Comparison of ENCODE assay signal across 27 cellular contexts in the genomic region with DNA sequence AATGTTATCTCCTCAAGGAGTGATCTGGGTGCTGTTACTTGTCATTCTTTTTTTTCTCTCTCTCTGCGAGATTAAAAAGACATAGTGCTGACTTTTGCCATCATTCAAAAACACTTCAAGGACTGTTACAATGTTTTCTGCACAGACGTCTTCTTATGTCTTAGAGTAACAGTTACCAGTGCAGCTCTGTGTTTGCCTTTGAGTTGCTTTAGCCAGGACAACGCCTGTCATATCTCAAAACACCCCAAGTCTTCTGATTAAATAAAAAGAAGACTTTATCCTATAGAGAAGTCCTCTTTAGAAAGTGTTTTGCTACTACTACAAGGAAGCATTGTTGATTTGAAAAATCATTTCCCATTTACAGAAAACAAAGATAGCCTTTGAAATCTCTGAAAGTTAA.
"Had no signal": no experiment of that assay in that cellular context is flagged by ENCODE, and none has a peak within 500 bp of the region (broad histone marks: within the 10 kb centered on the region; RNA-seq: fewer than 3 reads in every experiment).

No MANE protein-coding gene starts in this region.

- H3K36me3 Mint-ChIP-seq: memory B cell; naive thymus-derived CD4-positive, alpha-beta T cell; neural progenitor cell; stimulated activated memory B cell treated with anti-CD40 and anti-IgM and Interleukin-4, amounts not matched to agents 10 μg/mL and 1 μg/mL and 100 μg/mL, for 72 hours had no signal

- ATAC-seq: effector memory CD8-positive, alpha-beta T cell; gastroesophageal sphincter; heart left ventricle; left lobe of liver; naive thymus-derived CD4-positive, alpha-beta T cell; stimulated activated memory B cell treated with anti-CD40 and anti-IgM and Interleukin-4, amounts not matched to agents 10 μg/mL and 1 μg/mL and 100 μg/mL, for 72 hours; stimulated activated naive CD8-positive, alpha-beta T cell treated with anti-CD3 and anti-CD28 coated beads, Interleukin-15, Interleukin-2, amounts not matched to agents 100 U/mL and 50 U/mL, for 24 hours; upper lobe of right lung had no signal

- H3K4me3 Mint-ChIP-seq: effector memory CD8-positive, alpha-beta T cell; memory B cell; naive thymus-derived CD4-positive, alpha-beta T cell; nephron; neural progenitor cell; stimulated activated memory B cell treated with anti-CD40 and anti-IgM and Interleukin-4, amounts not matched to agents 10 μg/mL and 1 μg/mL and 100 μg/mL, for 72 hours had no signal

- H3K27ac ChIP-seq: gastroesophageal sphincter, heart left ventricle, hepatocyte, neural progenitor cell, parathyroid adenoma, right atrium auricular region, sigmoid colon, spleen, thoracic aorta, transverse colon, upper lobe of right lung, uterus had no signal

- H3K9me3 ChIP-seq: gastroesophageal sphincter, heart left ventricle, right atrium auricular region, sigmoid colon, spleen, thoracic aorta, transverse colon, upper lobe of right lung, uterus had no signal

- DNase-seq: cortex of kidney; effector memory CD8-positive, alpha-beta T cell; foreskin fibroblast; heart left ventricle; kidney; midbrain; naive thymus-derived CD4-positive, alpha-beta T cell; sigmoid colon; spleen; stimulated activated CD4-positive, alpha-beta T cell treated with anti-CD3 and anti-CD28 coated beads, Interleukin-4, amount 100 ng/mL, for 4 hours; stimulated activated naive CD8-positive, alpha-beta T cell treated with anti-CD3 and anti-CD28 coated beads, Interleukin-15, Interleukin-2, amounts not matched to agents 100 U/mL and 50 U/mL, for 24 hours; substantia nigra; transverse colon; upper lobe of right lung; uterus had no signal

- H3K4me3 ChIP-seq: gastroesophageal sphincter, heart left ventricle, hepatocyte, lung, neural progenitor cell, right atrium auricular region, sigmoid colon, spleen, thoracic aorta, transverse colon, upper lobe of right lung, uterus had no signal

- H3K36me3 ChIP-seq: gastroesophageal sphincter, heart left ventricle, neural progenitor cell, right atrium auricular region, sigmoid colon, spleen, thoracic aorta, transverse colon, upper lobe of right lung, uterus had no signal

- H3K9me3 Mint-ChIP-seq: memory B cell; nephron; neural progenitor cell; stimulated activated memory B cell treated with anti-CD40 and anti-IgM and Interleukin-4, amounts not matched to agents 10 μg/mL and 1 μg/mL and 100 μg/mL, for 72 hours had no signal

- H3K27me3 ChIP-seq: gastroesophageal sphincter, heart left ventricle, hepatocyte, neural progenitor cell, right atrium auricular region, sigmoid colon, spleen, transverse colon, upper lobe of right lung, uterus had no signal

- H3K27me3 Mint-ChIP-seq: effector memory CD8-positive, alpha-beta T cell; memory B cell; naive thymus-derived CD4-positive, alpha-beta T cell; progenitor cell of endocrine pancreas; stimulated activated memory B cell treated with anti-CD40 and anti-IgM and Interleukin-4, amounts not matched to agents 10 μg/mL and 1 μg/mL and 100 μg/mL, for 72 hours had no signal

- H3K27ac Mint-ChIP-seq: effector memory CD8-positive, alpha-beta T cell; memory B cell; naive thymus-derived CD4-positive, alpha-beta T cell; nephron; neural progenitor cell; progenitor cell of endocrine pancreas; stimulated activated memory B cell treated with anti-CD40 and anti-IgM and Interleukin-4, amounts not matched to agents 10 μg/mL and 1 μg/mL and 100 μg/mL, for 72 hours had no signal

- H3K4me1 Mint-ChIP-seq: memory B cell; stimulated activated memory B cell treated with anti-CD40 and anti-IgM and Interleukin-4, amounts not matched to agents 10 μg/mL and 1 μg/mL and 100 μg/mL, for 72 hours had no signal

- H3K4me1 ChIP-seq: gastroesophageal sphincter, heart left ventricle, neural progenitor cell, parathyroid adenoma, right atrium auricular region, spleen, transverse colon, upper lobe of right lung, uterus had no signal
